2 cellular contexts compared by ENCODE assay signal in the genomic region with DNA sequence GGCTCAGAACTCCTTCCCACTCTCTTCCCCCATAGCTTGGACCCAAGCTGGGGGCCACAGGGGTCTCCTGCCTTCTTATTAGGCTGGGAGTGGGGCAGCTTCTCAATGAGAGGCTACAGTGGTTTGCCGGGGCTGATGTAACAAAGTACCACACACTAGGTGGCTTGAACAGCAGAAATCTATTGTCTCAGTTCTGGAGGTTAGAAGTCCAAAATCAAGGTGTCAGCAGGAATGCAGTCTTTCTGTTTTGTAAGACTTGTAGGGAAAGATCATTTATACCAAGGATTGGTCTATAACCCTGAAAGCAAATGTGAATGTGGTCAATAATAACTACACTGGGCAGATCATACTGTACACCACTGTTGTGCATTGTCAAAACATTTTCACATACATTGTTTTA.
TF ChIP-seq lines count a peak whose summit lies in the region.

No MANE protein-coding gene starts in this region.

TF ChIP-seq in HepG2, 621 proteins besides CTCF, POLR2A, EP300 and RAD21:
- TF ChIP-seq SOX13 (IDR thresholded peaks at IDR 0.05) = no peak
- TF ChIP-seq SOX13 (CRISPR knock-in tag; conservative IDR thresholded peaks at IDR 0.05 in 1 of 2, IDR thresholded peaks at IDR 0.05 in 1 of 2) = peak in 1 of 2 experiments; percentile 74; a peak in 2 of 4 replicates
- peak; percentile 68 for TF ChIP-seq TEAD3 (CRISPR knock-in tag; optimal IDR thresholded peaks at IDR 0.05; ENCODE audit: borderline replicate concordance)
- no peak for TF ChIP-seq PTBP1 (IDR thresholded peaks at IDR 0.05; ENCODE audit: low read depth, low read length, poor library complexity, severe bottlenecking)
- peak; percentile 54 to 55; a peak in 3 of 4 replicates for TF ChIP-seq MAFK (conservative IDR thresholded peaks at IDR 0.05 in 1 of 2, IDR thresholded peaks at IDR 0.05 in 1 of 2; ENCODE audit: low read length in 2 of 2)
- no peak for TF ChIP-seq ZNF790 (CRISPR knock-in tag; IDR thresholded peaks at IDR 0.05; ENCODE audit: borderline replicate concordance)
- no peak for TF ChIP-seq ZNF263 (CRISPR knock-in tag; IDR thresholded peaks at IDR 0.05)
- TF ChIP-seq HNF4A (CRISPR knock-in tag; IDR thresholded peaks at IDR 0.05) = peak; percentile 19; the same call in 1 of the 2 replicates
- no peak for TF ChIP-seq ZNF672 (CRISPR knock-in tag; IDR thresholded peaks at IDR 0.05)
- 0 out of 2 replicates have a peak, but pooled peaks have one; percentile 24 for TF ChIP-seq MAFF (IDR thresholded peaks at IDR 0.05; ENCODE audit: low read depth, low read length)
- no peak for TF ChIP-seq NAIF1 (CRISPR knock-in tag; IDR thresholded peaks at IDR 0.05; ENCODE audit: borderline replicate concordance)
- TF ChIP-seq NFYB (CRISPR knock-in tag; IDR thresholded peaks at IDR 0.05) = no peak
- peak; percentile 37; the same call in 1 of the 2 replicates for TF ChIP-seq ETV5 (CRISPR knock-in tag; IDR thresholded peaks at IDR 0.05; ENCODE audit: borderline replicate concordance)
- peak; percentile 66 for TF ChIP-seq SOX5 (CRISPR knock-in tag; IDR thresholded peaks at IDR 0.05; ENCODE audit: borderline replicate concordance)
TF ChIP-seq in HepG2: peak in this region for 7.

TF ChIP-seq in K562, 482 proteins besides CTCF, POLR2A, EP300 and RAD21 (continued from another document):
- TF ChIP-seq SNAPC5 (CRISPR knock-in tag; IDR thresholded peaks at IDR 0.05) (no peak), ZNF668 (CRISPR knock-in tag; IDR thresholded peaks at IDR 0.05) (no peak), ZNF316 (IDR thresholded peaks at IDR 0.05) (no peak), PHTF2 (CRISPR knock-in tag; IDR thresholded peaks at IDR 0.05) (no peak)
